ENCODE assay signal across 8 cellular contexts in genomic region chr1:161099090-161099802, GRCh38. TPM values are rescaled to one million over a fixed set of nuclear protein-coding genes. Genes with fewer than 3 reads are reported as not detected.
DNase-seq lines count a peak whose midpoint lies in the region; ATAC-seq and TF ChIP-seq lines count a peak whose summit lies in the region.

No MANE protein-coding gene starts in this region.

- peaks cover 56% of the 10 kb centered on the region for H3K4me1 Mint-ChIP-seq in stimulated activated naive CD8-positive, alpha-beta T cell treated with anti-CD3 and anti-CD28 coated beads, Interleukin-15, Interleukin-2, amounts not matched to agents 100 ng/mL and 50 ng/mL, for 24 hours (ENCODE audit: low read depth)

- H3K9me3 ChIP-seq in mammary epithelial cell (replicated peaks; ENCODE audit: insufficient read depth, low read length) (no peaks in the 10 kb centered on the region), muscle layer of colon (ENCODE audit: low read length) (no peaks in the 10 kb centered on the region)

- peaks cover 29% of the 10 kb centered on the region for H3K79me2 ChIP-seq in mammary epithelial cell (ENCODE audit: insufficient read depth, low read length)

- in situ Hi-C loops in mammary epithelial cell (cut with MboI; ENCODE audit: low sequenced_read_pairs in 2 of 2), result loop anchor here in 1 of 2 donors (5.0 to 25.0 kb wide), 2 partner anchors 57 to 262 kb away; no protein-coding TSS in a partner anchor

- H3K27ac ChIP-seq in mammary epithelial cell (ENCODE audit: insufficient read depth, low read depth, low read length) (no peak overlapping the region), muscle layer of colon (ENCODE audit: low read depth, low read length) (peak overlapping the region; percentile 61)

- 78% methylated on average over 9 of the region's 9 CpGs for WGBS in mammary epithelial cell (ENCODE audit: low coverage, missing lambda C conversion rate)

- TF ChIP-seq CTCF in mammary epithelial cell (conservative IDR thresholded peaks at IDR 0.05 in 1 of 2, IDR thresholded peaks at IDR 0.05 in 1 of 2; ENCODE audit: extremely low read depth in 1 of 2, insufficient read depth in 1 of 2, low read depth in 1 of 2, low read length in 2 of 2), result no peak

- no peaks in the 10 kb centered on the region for H3K27me3 Mint-ChIP-seq in stimulated activated naive CD8-positive, alpha-beta T cell treated with anti-CD3 and anti-CD28 coated beads, Interleukin-15, Interleukin-2, amounts not matched to agents 100 ng/mL and 50 ng/mL, for 24 hours

- peaks cover 2% of the 10 kb centered on the region for H3K36me3 ChIP-seq in mammary epithelial cell (ENCODE audit: insufficient read depth, low read length)
- H3K36me3 ChIP-seq in muscle layer of colon (ENCODE audit: insufficient read depth, low read length), result peaks cover 19% of the 10 kb centered on the region

- H3K27me3 ChIP-seq in mammary epithelial cell (ENCODE audit: insufficient read depth, low read length) (no peaks in the 10 kb centered on the region), muscle layer of colon (ENCODE audit: control insufficient read depth in 1 of 2, insufficient read depth in 2 of 2, low read length in 2 of 2) (no peaks in the 10 kb centered on the region)

- H3K36me3 Mint-ChIP-seq in stimulated activated naive CD8-positive, alpha-beta T cell treated with anti-CD3 and anti-CD28 coated beads, Interleukin-15, Interleukin-2, amounts not matched to agents 100 ng/mL and 50 ng/mL, for 24 hours (ENCODE audit: low read depth), result peaks cover 27% of the 10 kb centered on the region

- no peak overlapping the region for H3K9ac ChIP-seq in mammary epithelial cell (ENCODE audit: insufficient read depth, low read length)
- no peak overlapping the region for H3K9ac ChIP-seq in muscle layer of colon (ENCODE audit: low read length)

- CTCF ChIA-PET in mammary epithelial cell (lab: Charles Lee; ENCODE audit: low non-redundant PET), result interaction anchor here (0.5 kb wide), 1 partner anchor 92 kb away, joined by 5 read pairs; no protein-coding TSS in a partner anchor

- H3K4me3 ChIP-seq in mammary epithelial cell (replicated peaks in 1 of 3; ENCODE audit: insufficient read depth in 1 of 3, low read depth in 2 of 3, low read length in 3 of 3) (peak overlapping the region in 1 of 3 experiments; percentile 33), muscle layer of colon (ENCODE audit: low read depth in 1 of 2, low read length in 2 of 2) (peak overlapping the region; percentile 58 to 91)

- H3K4me3 Mint-ChIP-seq in stimulated activated naive CD8-positive, alpha-beta T cell treated with anti-CD3 and anti-CD28 coated beads, Interleukin-15, Interleukin-2, amounts not matched to agents 100 ng/mL and 50 ng/mL, for 24 hours, result peak overlapping the region; percentile 81

- BruUV-seq in mammary epithelial cell (replicated peaks; lab: Mats Ljungman, UMichigan), result no TSS peak

- no peak overlapping the region for H2AFZ ChIP-seq in mammary epithelial cell (ENCODE audit: low read depth, low read length)

- dilution Hi-C loops in mammary epithelial cell (cut with HindIII; ENCODE audit: low sequenced_read_pairs), result loop anchor here (25.0 kb wide), 1 partner anchor 262 kb away; no protein-coding TSS in a partner anchor

- H3K27ac Mint-ChIP-seq in stimulated activated naive CD8-positive, alpha-beta T cell treated with anti-CD3 and anti-CD28 coated beads, Interleukin-15, Interleukin-2, amounts not matched to agents 100 ng/mL and 50 ng/mL, for 24 hours, result no peak overlapping the region

- DNase-seq in stimulated activated naive CD8-positive, alpha-beta T cell treated with anti-CD3 and anti-CD28 coated beads, Interleukin-15, Interleukin-2, amounts not matched to agents 100 U/mL and 50 U/mL, for 24 hours, result no peak
- DNase-seq in mammary epithelial cell (no peak), NCI-H748 treated with DMSO at 0.1 percent for 48 hours (lab: John Stamatoyannopoulos, UW) (no peak)

- H3K4me1 ChIP-seq in mammary epithelial cell (ENCODE audit: insufficient read depth, low read length), result peaks cover 29% of the 10 kb centered on the region
- H3K4me1 ChIP-seq in muscle layer of colon (ENCODE audit: insufficient read depth, low read length), result peaks cover 7% of the 10 kb centered on the region

- intact Hi-C loops in mammary epithelial cell (cut with micrococcal nuclease), result loop anchor here (2.0 kb wide), 1 partner anchor 372 kb away; no protein-coding TSS in a partner anchor

- ATAC-seq in stimulated activated naive CD8-positive, alpha-beta T cell treated with anti-CD3 and anti-CD28 coated beads, Interleukin-15, Interleukin-2, amounts not matched to agents 100 U/mL and 50 U/mL, for 24 hours, result no peak
- no peak for ATAC-seq in HG03095 (IDR thresholded peaks at IDR 0.05; ENCODE audit: unreplicated experiment)
- no peak for ATAC-seq in HG03432 (IDR thresholded peaks at IDR 0.05; ENCODE audit: unreplicated experiment)
- no peak for ATAC-seq in GM21528 (IDR thresholded peaks at IDR 0.05; ENCODE audit: low FRiP score, unreplicated experiment)

- peak overlapping the region; percentile 94 for H3K4me2 ChIP-seq in mammary epithelial cell (ENCODE audit: insufficient read depth, low read depth, low read length)

- H3K9me3 Mint-ChIP-seq in stimulated activated naive CD8-positive, alpha-beta T cell treated with anti-CD3 and anti-CD28 coated beads, Interleukin-15, Interleukin-2, amounts not matched to agents 100 ng/mL and 50 ng/mL, for 24 hours, result no peaks in the 10 kb centered on the region

- no peaks in the 10 kb centered on the region for H4K20me1 ChIP-seq in mammary epithelial cell (ENCODE audit: insufficient read depth, low read length)

RNA-seq across cellular contexts. Expression of gene KLHDC9, which starts 1.1 kb away (rescaled TPM):
- 1 to 10 TPM; 3.0 to 3.8 TPM for total RNA-seq in mammary epithelial cell
- polyA plus RNA-seq in mammary epithelial cell, result 1.7 TPM
- not detected for polyA minus RNA-seq in mammary epithelial cell

RNA-seq across cellular contexts. Expression of gene NECTIN4, which starts 9.9 kb away (rescaled TPM):
- total RNA-seq in mammary epithelial cell, result 10 to 100 TPM in 1 of 2 donors, 1 to 10 TPM in 1; 5.6 to 13.2 TPM
- polyA plus RNA-seq in mammary epithelial cell, result 5.5 TPM
- polyA minus RNA-seq in mammary epithelial cell, result 53.4 TPM

RNA-seq across cellular contexts. Expression of gene PFDN2, which starts 18.6 kb away (rescaled TPM):
- total RNA-seq in mammary epithelial cell, result 100 to 1,000 TPM in 1 of 2 donors, 10 to 100 TPM in 1; 34.2 to 141 TPM
- polyA plus RNA-seq in mammary epithelial cell, result 181 TPM
- polyA minus RNA-seq in mammary epithelial cell, result 12.6 TPM

RNA-seq across cellular contexts. Expression of gene NIT1, which starts 18.7 kb away (rescaled TPM):
- total RNA-seq in mammary epithelial cell, result 10 to 100 TPM; 31.3 to 51.1 TPM
- 57.8 TPM for polyA plus RNA-seq in mammary epithelial cell
- 21.7 TPM for polyA minus RNA-seq in mammary epithelial cell

RNA-seq across cellular contexts. Expression of gene ARHGAP30, which starts 29.6 kb away (rescaled TPM):
- under 1 TPM; 0.17 to 0.26 TPM for total RNA-seq in mammary epithelial cell
- 0.03 TPM for polyA plus RNA-seq in mammary epithelial cell
- polyA minus RNA-seq in mammary epithelial cell, result not detected
